20 cellular contexts compared by ENCODE assay signal in genomic region chrX:124256209-124256608, GRCh38.
DNase-seq lines count a peak whose midpoint lies in the region; ATAC-seq and TF ChIP-seq lines count a peak whose summit lies in the region.
"Had no signal": no experiment of that assay in that cellular context is flagged by ENCODE, and none has a peak within 500 bp of the region (broad histone marks: within the 10 kb centered on the region; RNA-seq: fewer than 3 reads in every experiment).

No MANE protein-coding gene starts in this region.

- H3K9me3 Mint-ChIP-seq in nephron = peaks cover 7% of the 10 kb centered on the region
- H3K9me3 Mint-ChIP-seq in osteocyte (ENCODE audit: unreplicated experiment) = peaks cover 12% of the 10 kb centered on the region
- H3K9me3 Mint-ChIP-seq: activated T-helper 17 cell treated with anti-CD3 and anti-CD28 coated beads, Interleukin-2, amount 50 U/mL, for 72 hours; T-cell had no signal

- H3K4me3 Mint-ChIP-seq in nephron = no peak overlapping the region
- no peak overlapping the region for H3K4me3 Mint-ChIP-seq in osteocyte (ENCODE audit: unreplicated experiment)
- H3K4me3 Mint-ChIP-seq: activated CD4-positive, alpha-beta T cell treated with anti-CD3 and anti-CD28 coated beads for 36 hours; activated T-helper 17 cell treated with anti-CD3 and anti-CD28 coated beads, Interleukin-2, amount 50 U/mL, for 72 hours; T-cell had no signal

- no peak for ATAC-seq in GM18517 (IDR thresholded peaks at IDR 0.05; ENCODE audit: unreplicated experiment)
- no peak for ATAC-seq in HG03565 (IDR thresholded peaks at IDR 0.05; ENCODE audit: unreplicated experiment)
- ATAC-seq: activated CD4-positive, alpha-beta T cell treated with anti-CD3 and anti-CD28 coated beads for 36 hours; activated T-helper 17 cell treated with anti-CD3 and anti-CD28 coated beads, Interleukin-2, amount 50 U/mL, for 72 hours; T-cell had no signal

- TF ChIP-seq CTCF in fibroblast of mammary gland (conservative IDR thresholded peaks at IDR 0.05; ENCODE audit: control insufficient read depth, insufficient read depth, low read depth, low read length) (no peak), nephron (IDR thresholded peaks at IDR 0.05; ENCODE audit: unreplicated experiment in 3 of 3) (no peak), osteocyte (IDR thresholded peaks at IDR 0.05) (no peak)

- peaks cover 41% of the 10 kb centered on the region for H3K4me1 Mint-ChIP-seq in nephron
- H3K4me1 Mint-ChIP-seq in osteocyte (ENCODE audit: unreplicated experiment) = peaks cover 5% of the 10 kb centered on the region
- H3K4me1 Mint-ChIP-seq: T-cell had no signal

- peaks cover 5% of the 10 kb centered on the region for H3K27me3 Mint-ChIP-seq in nephron (ENCODE audit: low read depth)
- no peaks in the 10 kb centered on the region for H3K27me3 Mint-ChIP-seq in osteocyte (ENCODE audit: unreplicated experiment)
- H3K27me3 Mint-ChIP-seq: activated CD4-positive, alpha-beta T cell treated with anti-CD3 and anti-CD28 coated beads for 36 hours; activated T-helper 17 cell treated with anti-CD3 and anti-CD28 coated beads, Interleukin-2, amount 50 U/mL, for 72 hours had no signal

- no peak overlapping the region for H3K4me3 ChIP-seq in fibroblast of mammary gland (ENCODE audit: control insufficient read depth, low read depth, low read length)
- H3K4me3 ChIP-seq: breast epithelium, heart right ventricle, left ventricle myocardium inferior, stomach had no signal

- H3K36me3 Mint-ChIP-seq in nephron (ENCODE audit: low read depth) = no peaks in the 10 kb centered on the region
- no peaks in the 10 kb centered on the region for H3K36me3 Mint-ChIP-seq in osteocyte (ENCODE audit: unreplicated experiment)
- H3K36me3 Mint-ChIP-seq: T-cell had no signal

- DNase-seq in EL = peak; percentile 37
- peak; percentile 78 for DNase-seq in RPMI7951 (ENCODE audit: low read depth)
- peak; percentile 91 for DNase-seq in fibroblast of mammary gland (ENCODE audit: low read depth)
- DNase-seq in NCI-H2107 treated with DMSO at 0.1 percent for 48 hours (lab: John Stamatoyannopoulos, UW; ENCODE audit: unreplicated experiment) = no peak
- DNase-seq in osteocyte (ENCODE audit: extremely low spot score, unreplicated experiment) = no peak
- DNase-seq: activated CD4-positive, alpha-beta T cell treated with anti-CD3 and anti-CD28 coated beads for 36 hours; AML-193; DMS79; heart right ventricle; left ventricle myocardium inferior; NCI-H1417; Right ventricle myocardium superior; stomach; T-cell; trophoblast cell had no signal

- H3K27ac Mint-ChIP-seq in nephron (peak overlapping the region; percentile 77 to 88 (median 79)), osteocyte (ENCODE audit: unreplicated experiment) (no peak overlapping the region)
- H3K27ac Mint-ChIP-seq: activated CD4-positive, alpha-beta T cell treated with anti-CD3 and anti-CD28 coated beads for 36 hours; activated T-helper 17 cell treated with anti-CD3 and anti-CD28 coated beads, Interleukin-2, amount 50 U/mL, for 72 hours; T-cell had no signal

Comparison
In these comparisons a context has a peak if more than half of its experiments do, and no peak if none do; other contexts are left out.
1. DNase-seq: peak in EL (single experiment), RPMI7951 (single experiment) and fibroblast of mammary gland (single experiment); none in NCI-H2107 treated with DMSO at 0.1 percent for 48 hours (single experiment) and osteocyte (single experiment).